8 cellular contexts compared by ENCODE assay signal in genomic region chr10:79093658-79094411, GRCh38. TPM values are rescaled to one million over a fixed set of nuclear protein-coding genes. Genes with fewer than 3 reads are reported as not detected.
DNase-seq lines count a peak whose midpoint lies in the region; ATAC-seq, FAIRE-seq and TF ChIP-seq lines count a peak whose summit lies in the region.

No MANE protein-coding gene starts in this region.

- FAIRE-seq in K562 (lab: Jason Lieb, UNC), result peak; percentile 96

- POLR2A ChIA-PET in K562 (lab: Yijun Ruan, JAX), result interaction anchor here (0.6 to 1.9 kb wide), 9 partner anchors 11 to 241 kb away, joined by 3 to 7 read pairs (median 3); no protein-coding TSS in a partner anchor
- POLR2A ChIA-PET in SK-N-SH (lab: Yijun Ruan, JAX), result interaction anchor here (1.0 kb wide), 1 partner anchor 13 kb away, joined by 3 read pairs; no protein-coding TSS in a partner anchor

- peak overlapping the region; percentile 59 for H3K56ac ChIP-seq in mesendoderm (ENCODE audit: low read length)

- no peaks in the 10 kb centered on the region for H3F3A ChIP-seq in SK-N-SH (replicated peaks; ENCODE audit: insufficient read depth)

- no TSS peak for BruUV-seq in K562 (replicated peaks; lab: Mats Ljungman, UMichigan)

- intact Hi-C loops in K562 (cut with micrococcal nuclease), result loop anchor here (2.0 kb wide), 1 partner anchor 85 kb away; no protein-coding TSS in a partner anchor

- CTCF ChIA-PET in K562 (lab: Yijun Ruan, JAX; ENCODE audit: low intra/inter-chr PET ratio) (no interaction called here), SK-N-SH (lab: Yijun Ruan, JAX) (interaction anchor here (1.0 to 1.4 kb wide), 2 partner anchors 66 to 102 kb away, joined by 4 to 5 read pairs; no protein-coding TSS in a partner anchor)

- H4K5ac ChIP-seq in mesendoderm (ENCODE audit: low read length), result peak overlapping the region; percentile 71

- peak; percentile 78 for ATAC-seq in K562

- H3K27me3 ChIP-seq in K562 (ENCODE audit: control insufficient read depth in 2 of 2, insufficient read depth in 2 of 2, low read length in 2 of 2), result no peaks in the 10 kb centered on the region
- H3K27me3 ChIP-seq in mesendoderm (ENCODE audit: insufficient read depth, low read length, poor library complexity), result no peaks in the 10 kb centered on the region
- H3K27me3 ChIP-seq in SK-N-SH (ENCODE audit: insufficient read depth), result no peaks in the 10 kb centered on the region

- H3K9me3 ChIP-seq in K562 (replicated peaks; ENCODE audit: control insufficient read depth, insufficient read depth, low read depth, low read length) (no peaks in the 10 kb centered on the region), SK-N-SH (no peaks in the 10 kb centered on the region)

- H3K4me1 ChIP-seq in K562 (replicated peaks in 1 of 2; ENCODE audit: control insufficient read depth in 2 of 2, insufficient read depth in 2 of 2, low read length in 2 of 2) (peaks cover 57 to 68% of the 10 kb centered on the region in 2 experiments), mesendoderm (ENCODE audit: control insufficient read depth, low read depth, low read length) (peaks cover 25% of the 10 kb centered on the region), SK-N-SH (ENCODE audit: control insufficient read depth in 1 of 2, insufficient read depth in 2 of 2, low read depth in 1 of 2, low read length in 1 of 2) (peaks cover 8 to 87% of the 10 kb centered on the region in 2 experiments; a peak in 3 of 4 replicates)

- WGBS in K562 (ENCODE audit: insufficient coverage, low coverage, missing lambda C conversion rate), result 27% methylated on average over 18 of the region's 24 CpGs
- WGBS in mesendoderm (ENCODE audit: extremely low coverage, insufficient coverage, low lambda C conversion rate), result no CpG with 5 or more reads among the region's 24 CpGs
- 74% methylated on average over 18 of the region's 24 CpGs for WGBS in SK-N-SH (ENCODE audit: low lambda C conversion rate)

- peaks cover 86% of the 10 kb centered on the region for H3K79me2 ChIP-seq in K562 (ENCODE audit: control insufficient read depth, insufficient read depth, low read length)
- peaks cover 86% of the 10 kb centered on the region for H3K79me2 ChIP-seq in mesendoderm (ENCODE audit: control insufficient read depth, insufficient read depth, low read length)
- peaks cover 100% of the 10 kb centered on the region for H3K79me2 ChIP-seq in SK-N-SH (ENCODE audit: insufficient read depth)

- TF ChIP-seq POLR2A in K562 (conservative IDR thresholded peaks at IDR 0.05), result no peak

- no peak overlapping the region for H4K8ac ChIP-seq in mesendoderm (ENCODE audit: low read depth, low read length)

- DNase-seq in GM12865 (ENCODE audit: low read depth) (peak; percentile 62), HuH-7.5 (ENCODE audit: low spot score) (peak; percentile 65), K562 (ENCODE audit: extremely low read depth in 1 of 4, low spot score in 3 of 4) (peak in 3 of 4 experiments; percentile 45 to 87 (median 82)), mesendoderm (peak; percentile 98), middle frontal gyrus (ENCODE audit: extremely low spot score, low spot score) (no peak), cortex of kidney (lab: John Stamatoyannopoulos, UW) (no peak), SK-N-SH (no peak), NCI-H2171 treated with DMSO at 0.1 percent for 48 hours (lab: John Stamatoyannopoulos, UW) (no peak)

- peak overlapping the region; percentile 98 for H2BK5ac ChIP-seq in mesendoderm (ENCODE audit: low read length)

- H2AK5ac ChIP-seq in mesendoderm (ENCODE audit: low read length), result peak overlapping the region; percentile 68

- peak overlapping the region; percentile 24 for H3K18ac ChIP-seq in mesendoderm (ENCODE audit: low read length)

- in situ Hi-C loops in K562 (cut with MboI), result loop anchor here (25.0 kb wide), 1 partner anchor 93 kb away; no protein-coding TSS in a partner anchor

- no peaks in the 10 kb centered on the region for H3K9me2 ChIP-seq in SK-N-SH

- TF ChIP-seq RAD21 in K562 (CRISPR knock-in tag; conservative IDR thresholded peaks at IDR 0.05 in 1 of 2, IDR thresholded peaks at IDR 0.05 in 1 of 2) (no peak), SK-N-SH (IDR thresholded peaks at IDR 0.05; ENCODE audit: low read length) (no peak)

- H3K79me1 ChIP-seq in mesendoderm (ENCODE audit: low read length), result peaks cover 42% of the 10 kb centered on the region

- peak; percentile 91 for TF ChIP-seq EP300 in K562 (IDR thresholded peaks at IDR 0.05; ENCODE audit: low read length)
- TF ChIP-seq EP300 in SK-N-SH (IDR thresholded peaks at IDR 0.05; ENCODE audit: borderline replicate concordance in 1 of 2, low read depth in 1 of 2, low read length in 1 of 2), result no peak

- H4K20me1 ChIP-seq in K562 (replicated peaks; ENCODE audit: control insufficient read depth, insufficient read depth, low read length) (peaks cover 28% of the 10 kb centered on the region; the same call in 1 of the 2 replicates), SK-N-SH (ENCODE audit: insufficient read depth) (peaks cover 99% of the 10 kb centered on the region)

- H3K9ac ChIP-seq in K562 (ENCODE audit: insufficient read depth in 1 of 2, low read depth in 2 of 2, low read length in 2 of 2) (peak overlapping the region; percentile 40 to 88), mesendoderm (ENCODE audit: low read length) (peak overlapping the region; percentile 65), SK-N-SH (no peak overlapping the region)

- TF ChIP-seq CTCF in GM12865 (IDR thresholded peaks at IDR 0.05; ENCODE audit: insufficient read depth, low read depth, low read length, missing control alignments) (no peak), K562 (IDR thresholded peaks at IDR 0.05 in 2 of 3, conservative IDR thresholded peaks at IDR 0.05 in 1 of 3; ENCODE audit: insufficient read depth in 2 of 3, low read depth in 1 of 3, low read length in 3 of 3) (no peak), SK-N-SH (IDR thresholded peaks at IDR 0.05) (no peak)

- H3K4me2 ChIP-seq in K562 (ENCODE audit: insufficient read depth, low read length) (peak overlapping the region; percentile 44), mesendoderm (ENCODE audit: low read length) (peak overlapping the region; percentile 23), SK-N-SH (no peak overlapping the region)

- H3K36me3 ChIP-seq in K562 (ENCODE audit: control insufficient read depth, insufficient read depth, low read length), result 0 out of 3 replicates have a peak, but pooled peaks cover 3% of the 10 kb centered on the region
- H3K36me3 ChIP-seq in mesendoderm (ENCODE audit: control insufficient read depth, insufficient read depth, low read length), result no peaks in the 10 kb centered on the region
- peaks cover 0 to 2% of the 10 kb centered on the region in 2 experiments for H3K36me3 ChIP-seq in SK-N-SH (replicated peaks in 1 of 2; ENCODE audit: control insufficient read depth in 1 of 2, insufficient read depth in 2 of 2, low read length in 1 of 2)

- H3K9me1 ChIP-seq in K562 (ENCODE audit: control insufficient read depth, insufficient read depth, low read length), result peaks cover 2% of the 10 kb centered on the region

- peak overlapping the region; percentile 90 for H3K4ac ChIP-seq in mesendoderm (ENCODE audit: low read depth, low read length)

- H2BK120ac ChIP-seq in mesendoderm (ENCODE audit: low read depth, low read length), result peak overlapping the region; percentile 31

- no peak overlapping the region for H3K4me3 ChIP-seq in GM12865 (ENCODE audit: low read depth, low read length)
- no peak overlapping the region for H3K4me3 ChIP-seq in K562
- no peak overlapping the region for H3K4me3 ChIP-seq in mesendoderm (ENCODE audit: low read length)
- H3K4me3 ChIP-seq in SK-N-SH (ENCODE audit: low read depth in 2 of 2, low read length in 1 of 2), result no peak overlapping the region

- H3K27ac ChIP-seq in K562 (ENCODE audit: extremely low read depth, low read depth, low read length) (peak overlapping the region; percentile 51), mesendoderm (ENCODE audit: low read depth, low read length) (peak overlapping the region; percentile 36), SK-N-SH (ENCODE audit: low read depth in 2 of 2, low read length in 1 of 2) (peak overlapping the region in 1 of 2 experiments; percentile 35; a peak in 2 of 4 replicates)

- no peak overlapping the region for H2BK15ac ChIP-seq in mesendoderm (replicated peaks; ENCODE audit: low read depth)

- H3K23ac ChIP-seq in mesendoderm (ENCODE audit: low read length), result peak overlapping the region; percentile 26

- H2AFZ ChIP-seq in K562 (ENCODE audit: low read depth, low read length) (peak overlapping the region; percentile 48), SK-N-SH (ENCODE audit: low read depth) (no peak overlapping the region)

TF ChIP-seq in SK-N-SH, 30 proteins besides CTCF, POLR2A, EP300 and RAD21 (continues in another document):
- TF ChIP-seq RCOR1 (IDR thresholded peaks at IDR 0.05; ENCODE audit: low read length), result no peak
- TF ChIP-seq MAX (IDR thresholded peaks at IDR 0.05; ENCODE audit: low read depth), result no peak

RNA-seq across cellular contexts. Expression of gene ZMIZ1, which starts 25.1 kb away (rescaled TPM):
- 31.4 and 71.8 TPM in 2 replicates for total RNA-seq in K562 (2011; cell fraction: chromatin; rRNA removed; ENCODE audit: low replicate concordance)
- total RNA-seq in K562 (2011; cell fraction: nucleolus; rRNA removed), result 28.6 and 32.2 TPM in 2 replicates
- total RNA-seq in K562 (2011; cell fraction: nucleoplasm; rRNA removed), result 31.8 and 38.1 TPM in 2 replicates
- total RNA-seq in K562 (2014; rRNA removed) (7.0 and 7.7 TPM in 2 replicates), K562 (2014; rRNA removed; fragmentation: Illumina TruSeq; extraction: Trizol) (2.6 and 2.8 TPM in 2 replicates), K562 (2015; rRNA removed; fragmentation: Illumina TruSeq; extraction: Trizol) (4.3 and 5.0 TPM in 2 replicates), K562 (2021) (30.3 and 37.3 TPM in 2 replicates)
- polyA plus RNA-seq in K562 (2011; rRNA removed) (3.6 and 6.2 TPM in 2 replicates), K562 (2014; fragmentation: Illumina TruSeq; extraction: Trizol) (22.9 and 25.1 TPM in 2 replicates), K562 (2014; fragmentation: Nextera tagmentation; extraction: Ambion mirVana) (1 to 10 TPM; 1.0 to 1.9 TPM), K562 (2014; rRNA removed) (11.0 and 11.7 TPM in 2 replicates), SK-N-SH (2012; rRNA removed) (6.6 and 23.5 TPM in 2 replicates)
- polyA plus RNA-seq in K562 (2011; cell fraction: cytosol; rRNA removed), result 5.2 and 5.4 TPM in 2 replicates
- 18.9 and 30.6 TPM in 2 replicates for polyA plus RNA-seq in K562 (2011; cell fraction: nucleus; rRNA removed)
- 23.3 and 39.2 TPM in 2 replicates for polyA plus RNA-seq in K562 (2012)
- 5.8 and 6.7 TPM in 2 replicates for polyA minus RNA-seq in K562 (2011; rRNA and poly(A)+ RNA removed)
- polyA minus RNA-seq in K562 (2011; cell fraction: cytosol; rRNA and poly(A)+ RNA removed), result 14.9 and 22.3 TPM in 2 replicates
- polyA minus RNA-seq in K562 (2011; cell fraction: nucleus; rRNA and poly(A)+ RNA removed), result 17.6 and 22.4 TPM in 2 replicates
- polyA plus RNA-seq in mesendoderm (2013, experiment 1 of 2), result 23.7 TPM
- polyA plus RNA-seq in mesendoderm (2013, experiment 2 of 2), result 23.1 TPM
- 13.6 and 23.5 TPM in 2 replicates for polyA plus RNA-seq in SK-N-SH (2012; cell fraction: cytosol; rRNA removed)
- 39.0 and 44.8 TPM in 2 replicates for polyA plus RNA-seq in SK-N-SH (2012; cell fraction: nucleus; rRNA removed)

Comparison
In these comparisons a context has a peak if more than half of its experiments do, and no peak if none do; other contexts are left out.
1. DNase-seq: peak in GM12865 (single experiment), HuH-7.5 (single experiment), K562 (3 of 4) and mesendoderm (single experiment); none in middle frontal gyrus (single experiment), cortex of kidney (single experiment), SK-N-SH (single experiment) and NCI-H2171 treated with DMSO at 0.1 percent for 48 hours (single experiment).